In the genomic region with DNA sequence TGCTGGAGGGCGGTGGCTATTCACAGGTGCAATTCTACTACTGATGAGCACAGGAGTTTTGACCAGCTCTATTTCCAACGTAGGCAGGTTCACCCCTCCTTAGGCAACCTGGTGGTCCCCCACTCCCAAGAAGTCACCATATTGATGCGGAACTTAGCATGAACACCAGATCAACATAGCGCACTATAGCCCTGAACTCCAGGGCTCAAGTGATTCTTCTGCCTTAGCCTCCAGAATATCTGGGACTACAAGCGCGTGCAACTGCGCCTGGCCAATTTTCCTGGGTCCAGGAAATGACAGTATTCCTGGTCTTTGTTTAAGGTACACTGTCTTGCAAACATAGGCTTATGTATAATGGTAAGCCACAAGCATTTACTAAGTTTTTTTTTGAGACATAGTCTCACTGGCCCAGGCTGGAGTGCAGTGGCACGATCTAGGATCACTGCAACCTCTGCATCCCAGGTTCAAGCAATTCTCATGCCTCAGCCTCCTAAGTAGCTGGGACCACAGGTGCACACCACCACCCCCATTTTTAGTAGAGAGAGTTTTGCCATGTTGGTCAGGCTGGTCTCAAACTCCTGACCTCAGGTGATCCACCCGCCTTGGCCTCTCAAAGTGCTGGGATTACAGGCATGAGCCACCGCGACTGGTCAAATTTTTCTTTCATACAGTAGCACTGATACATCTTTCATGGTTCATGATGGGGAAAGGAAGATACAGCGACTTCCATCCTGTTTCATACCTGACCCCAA, we compare ENCODE assay signal across 1 cellular context.
TF ChIP-seq lines count a peak whose summit lies in the region.

No MANE protein-coding gene starts in this region.

TF ChIP-seq in IMR-90, 13 proteins besides CTCF, POLR2A, EP300 and RAD21:
- TF ChIP-seq RFX5 (IDR thresholded peaks at IDR 0.05; ENCODE audit: low read depth, low read length) (no peak), BHLHE40 (IDR thresholded peaks at IDR 0.05; ENCODE audit: low read depth, low read length) (no peak), FOS (IDR thresholded peaks at IDR 0.05; ENCODE audit: low read depth, low read length) (no peak), ELK1 (IDR thresholded peaks at IDR 0.05; ENCODE audit: borderline replicate concordance, low read depth, low read length) (no peak), NFE2L2 (IDR thresholded peaks at IDR 0.05; ENCODE audit: low read depth, low read length) (no peak), MAZ (IDR thresholded peaks at IDR 0.05; ENCODE audit: borderline replicate concordance, low read depth, low read length) (no peak), MAFK (IDR thresholded peaks at IDR 0.05; ENCODE audit: low read depth, low read length) (no peak), SMC3 (IDR thresholded peaks at IDR 0.05; ENCODE audit: low read depth, low read length) (no peak), CEBPB (IDR thresholded peaks at IDR 0.05; ENCODE audit: low read depth, low read length) (no peak)
- TF ChIP-seq, protein P1, sequence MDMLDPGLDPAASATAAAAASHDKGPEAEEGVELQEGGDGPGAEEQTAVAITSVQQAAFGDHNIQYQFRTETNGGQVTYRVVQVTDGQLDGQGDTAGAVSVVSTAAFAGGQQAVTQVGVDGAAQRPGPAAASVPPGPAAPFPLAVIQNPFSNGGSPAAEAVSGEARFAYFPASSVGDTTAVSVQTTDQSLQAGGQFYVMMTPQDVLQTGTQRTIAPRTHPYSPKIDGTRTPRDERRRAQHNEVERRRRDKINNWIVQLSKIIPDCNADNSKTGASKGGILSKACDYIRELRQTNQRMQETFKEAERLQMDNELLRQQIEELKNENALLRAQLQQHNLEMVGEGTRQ (IDR thresholded peaks at IDR 0.05; ENCODE audit: low read depth, low read length), result no peak
